1 cellular context compared by ENCODE assay signal in genomic region chr11:124622531-124623451, GRCh38.
TF ChIP-seq lines count a peak whose summit lies in the region.

TBRG1 (plus strand) TSS chr11:124622864; CDS start chr11:124623084, 220 bp downstream.

TF ChIP-seq in GM12878, 131 proteins besides CTCF, POLR2A, EP300 and RAD21 (continued from another document and continues in another):
- no peak for TF ChIP-seq USF1 (IDR thresholded peaks at IDR 0.05; ENCODE audit: borderline replicate concordance, extremely low read length, insufficient read depth, low read depth, low read length)
- TF ChIP-seq SREBF2 (IDR thresholded peaks at IDR 0.05; ENCODE audit: low read length), result no peak
- peak; percentile 94 for TF ChIP-seq CREB1 (IDR thresholded peaks at IDR 0.05; ENCODE audit: low read depth)
- no peak for TF ChIP-seq IRF3 (IDR thresholded peaks at IDR 0.05)
- TF ChIP-seq TBL1XR1 (IDR thresholded peaks at IDR 0.05; ENCODE audit: low read depth, low read length), result 0 out of 2 replicates have a peak, but pooled peaks have one; percentile 43
- no peak for TF ChIP-seq MAX (IDR thresholded peaks at IDR 0.05; ENCODE audit: low read depth, low read length)
- no peak for TF ChIP-seq FOS (IDR thresholded peaks at IDR 0.05; ENCODE audit: borderline replicate concordance, extremely low read depth, insufficient read length)
- no peak for TF ChIP-seq CBX3 (IDR thresholded peaks at IDR 0.05; ENCODE audit: borderline replicate concordance, low read depth)
- TF ChIP-seq KAT2A (conservative IDR thresholded peaks at IDR 0.05; ENCODE audit: control insufficient read depth, low read depth, low read length), result no peak
- TF ChIP-seq ESRRA (IDR thresholded peaks at IDR 0.05; ENCODE audit: low read length), result no peak
- peak; percentile 62 for TF ChIP-seq E2F8 (IDR thresholded peaks at IDR 0.05; ENCODE audit: low read depth, partially characterized antibody)
- TF ChIP-seq FOXK2 (IDR thresholded peaks at IDR 0.05), result no peak
- no peak for TF ChIP-seq USF2 (IDR thresholded peaks at IDR 0.05; ENCODE audit: borderline replicate concordance, low read depth, low read length)
- no peak; the same call in 1 of the 2 replicates for TF ChIP-seq ELK1 (IDR thresholded peaks at IDR 0.05; ENCODE audit: low read depth, low read length)
- TF ChIP-seq DPF2 (IDR thresholded peaks at IDR 0.05), result 0 out of 2 replicates have a peak, but pooled peaks have one; percentile 56
- TF ChIP-seq CREM (IDR thresholded peaks at IDR 0.05; ENCODE audit: low read depth), result peak; percentile 90
- TF ChIP-seq ETV6 (conservative IDR thresholded peaks at IDR 0.05 in 1 of 2, IDR thresholded peaks at IDR 0.05 in 1 of 2; ENCODE audit: borderline replicate concordance in 1 of 2, low read depth in 1 of 2), result peak in 1 of 2 experiments; percentile 97; a peak in 2 of 4 replicates
- no peak for TF ChIP-seq ZZZ3 (IDR thresholded peaks at IDR 0.05; ENCODE audit: control insufficient read depth, insufficient read length, low read depth)
- peak; percentile 95 for TF ChIP-seq TAF1 (IDR thresholded peaks at IDR 0.05; ENCODE audit: borderline replicate concordance, low read depth, low read length)
- TF ChIP-seq HCFC1 (IDR thresholded peaks at IDR 0.05; ENCODE audit: low read length), result 0 out of 2 replicates have a peak, but pooled peaks have one; percentile 33
- no peak for TF ChIP-seq KLF5 (IDR thresholded peaks at IDR 0.05; ENCODE audit: partially characterized antibody)
- no peak for TF ChIP-seq REST (IDR thresholded peaks at IDR 0.05; ENCODE audit: low read depth, low read length)
- TF ChIP-seq STAT3 (IDR thresholded peaks at IDR 0.05; ENCODE audit: low read depth, low read length), result no peak
- no peak for TF ChIP-seq RB1 (IDR thresholded peaks at IDR 0.05; ENCODE audit: borderline replicate concordance)
- TF ChIP-seq MYB (IDR thresholded peaks at IDR 0.05; ENCODE audit: borderline replicate concordance, low read depth, low read length), result no peak
- no peak for TF ChIP-seq ZBTB11 (CRISPR knock-in tag; IDR thresholded peaks at IDR 0.05)
- TF ChIP-seq ZNF687 (IDR thresholded peaks at IDR 0.05), result peak; percentile 62; the same call in 1 of the 2 replicates
- TF ChIP-seq MTA3 (IDR thresholded peaks at IDR 0.05; ENCODE audit: borderline replicate concordance, low read length), result no peak
- no peak for TF ChIP-seq KDM1A (IDR thresholded peaks at IDR 0.05; ENCODE audit: borderline replicate concordance)
- TF ChIP-seq NKRF (conservative IDR thresholded peaks at IDR 0.05), result peak; percentile 78
